25 cellular contexts compared by ENCODE assay signal in genomic region chr16:24428751-24429150, GRCh38.
DNase-seq lines count a peak whose midpoint lies in the region; ATAC-seq and TF ChIP-seq lines count a peak whose summit lies in the region.
"Had no signal": no experiment of that assay in that cellular context is flagged by ENCODE, and none has a peak within 500 bp of the region (broad histone marks: within the 10 kb centered on the region; RNA-seq: fewer than 3 reads in every experiment).

No MANE protein-coding gene starts in this region.

- H3K27ac ChIP-seq in HL-60 (replicated peaks) = no peak overlapping the region
- H3K27ac ChIP-seq: BLaER1, SJSA1 had no signal

- TF ChIP-seq CTCF in HL-60 (IDR thresholded peaks at IDR 0.05; ENCODE audit: insufficient read depth, low read length) (no peak), NB4 (IDR thresholded peaks at IDR 0.05; ENCODE audit: low read depth, low read length) (no peak), mucosa of descending colon (IDR thresholded peaks at IDR 0.05) (no peak)

- TF ChIP-seq POLR2A in NB4 (IDR thresholded peaks at IDR 0.05; ENCODE audit: extremely low read depth, insufficient read length) = no peak

- intact Hi-C loops in mucosa of descending colon (cut with DNase I, micrococcal nuclease) = no loop called here

- no peak overlapping the region for H3K4me3 ChIP-seq in HL-60 (replicated peaks; ENCODE audit: insufficient read depth, low read length)
- no peak overlapping the region for H3K4me3 ChIP-seq in NB4 (ENCODE audit: low read depth, low read length)
- H3K4me3 ChIP-seq in mucosa of descending colon = no peak overlapping the region
- H3K4me3 ChIP-seq: BLaER1, HAP-1, MG63, SJSA1 had no signal

- H3K36me3 ChIP-seq in mucosa of descending colon (ENCODE audit: low read depth) = no peaks in the 10 kb centered on the region
- H3K36me3 ChIP-seq: BLaER1, HAP-1, MG63, SJSA1 had no signal

- DNase-seq in HL-60 (ENCODE audit: low read depth in 1 of 2, low spot score in 1 of 2) (peak; percentile 3 to 41), NB4 (ENCODE audit: low read depth) (peak; percentile 5), SKM-1 (lab: John Stamatoyannopoulos, UW; ENCODE audit: unreplicated experiment) (peak; percentile 20), mucosa of descending colon (peak in 1 of 3 donors; percentile 47), DMS53 treated with DMSO at 0.1 percent for 48 hours (lab: John Stamatoyannopoulos, UW; ENCODE audit: unreplicated experiment) (no peak)
- DNase-seq: CD4-positive, alpha-beta T cell; GOT3; HFFc6; IMR-90; KG1; MG63; NCI-H1105; NCI-H146; NCI-H1930; NCI-H2107; NCI-H446; NCI-H526; NCI-H82; PC-3; T-helper 1 cell had no signal

- no peaks in the 10 kb centered on the region for H3K9me3 ChIP-seq in mucosa of descending colon
- H3K9me3 ChIP-seq: BLaER1, HAP-1, MG63, SJSA1 had no signal

- peaks cover 2% of the 10 kb centered on the region for H3K27me3 ChIP-seq in HL-60 (ENCODE audit: insufficient read depth, poor library complexity, severe bottlenecking)
- H3K27me3 ChIP-seq: BLaER1, MG63 had no signal

- peak; percentile 97 for ATAC-seq in mucosa of descending colon
- no peak for ATAC-seq in GM18511 (IDR thresholded peaks at IDR 0.05; ENCODE audit: unreplicated experiment)
- ATAC-seq in GM18498 (IDR thresholded peaks at IDR 0.05; ENCODE audit: unreplicated experiment) = no peak
- ATAC-seq: PC-3 had no signal

- peaks cover 6% of the 10 kb centered on the region for H3K4me1 ChIP-seq in mucosa of descending colon (ENCODE audit: low read depth)
- H3K4me1 ChIP-seq: BLaER1, SJSA1 had no signal
